11 cellular contexts compared by ENCODE assay signal in genomic region chr4:99054428-99054994, GRCh38. TPM values are rescaled to one million over a fixed set of nuclear protein-coding genes. Genes with fewer than 3 reads are reported as not detected.
DNase-seq lines count a peak whose midpoint lies in the region; ATAC-seq and TF ChIP-seq lines count a peak whose summit lies in the region.
"Had no signal": no experiment of that assay in that cellular context is flagged by ENCODE, and none has a peak within 500 bp of the region (broad histone marks: within the 10 kb centered on the region; RNA-seq: fewer than 3 reads in every experiment).

No MANE protein-coding gene starts in this region.

- H3K9ac ChIP-seq in neural progenitor cell: no peak overlapping the region

- H3K4me3 Mint-ChIP-seq in activated CD8-positive, alpha-beta memory T cell treated with anti-CD3 and anti-CD28 coated beads, Interleukin-2, amount 10 ng/mL, durations not matched to agents 7 days and 5 days: no peak overlapping the region
- H3K4me3 Mint-ChIP-seq in GM23338: no peak overlapping the region
- no peak overlapping the region for H3K4me3 Mint-ChIP-seq in neural progenitor cell

- no peaks in the 10 kb centered on the region for H3K27me3 Mint-ChIP-seq in activated CD8-positive, alpha-beta memory T cell treated with anti-CD3 and anti-CD28 coated beads, Interleukin-2, amount 10 ng/mL, durations not matched to agents 7 days and 5 days
- peaks cover under 1% of the 10 kb centered on the region for H3K27me3 Mint-ChIP-seq in GM23338 (ENCODE audit: insufficient read depth, low read depth, poor library complexity)
- H3K27me3 Mint-ChIP-seq in neural progenitor cell (ENCODE audit: insufficient read depth, low read depth): no peaks in the 10 kb centered on the region

- H3K9me3 Mint-ChIP-seq in activated CD8-positive, alpha-beta memory T cell treated with anti-CD3 and anti-CD28 coated beads, Interleukin-2, amount 10 ng/mL, durations not matched to agents 7 days and 5 days (ENCODE audit: low read depth): no peaks in the 10 kb centered on the region
- H3K9me3 Mint-ChIP-seq in GM23338 (0 out of 3 replicates have a peak, but pooled peaks cover 2% of the 10 kb centered on the region), neural progenitor cell (no peaks in the 10 kb centered on the region)

- intact Hi-C loops in sciatic nerve (cut with DNase I): loop anchor here (10.0 kb wide), 1 partner anchor 910 kb away; the partner anchor contains the start of gene STPG2

- H3K79me2 ChIP-seq in GM23338 (replicated peaks; ENCODE audit: insufficient read depth) (peaks cover 25% of the 10 kb centered on the region), neural progenitor cell (ENCODE audit: low read depth) (no peaks in the 10 kb centered on the region)

- no peaks in the 10 kb centered on the region for H3K9me3 ChIP-seq in neural progenitor cell (ENCODE audit: low read depth)
- H3K9me3 ChIP-seq in WERI-Rb-1 (ENCODE audit: severe bottlenecking): no peaks in the 10 kb centered on the region
- H3K9me3 ChIP-seq: esophagus squamous epithelium had no signal

- H3K36me3 ChIP-seq in GM23338 (ENCODE audit: insufficient read depth): peaks cover 38% of the 10 kb centered on the region
- peaks cover 15% of the 10 kb centered on the region for H3K36me3 ChIP-seq in neural progenitor cell
- peaks cover 67% of the 10 kb centered on the region for H3K36me3 ChIP-seq in WERI-Rb-1

- peak; percentile 32 for ATAC-seq in activated CD8-positive, alpha-beta memory T cell treated with anti-CD3 and anti-CD28 coated beads, Interleukin-2, amount 10 ng/mL, durations not matched to agents 7 days and 5 days
- ATAC-seq in GM23338: no peak
- ATAC-seq in HG03457 (IDR thresholded peaks at IDR 0.05; ENCODE audit: unreplicated experiment): peak; percentile 52
- no peak for ATAC-seq in sciatic nerve

- H4K20me1 ChIP-seq in GM23338 (replicated peaks; ENCODE audit: insufficient read depth): peaks cover 28% of the 10 kb centered on the region; the same call in 1 of the 2 replicates
- H4K20me1 ChIP-seq in neural progenitor cell (ENCODE audit: low read depth): no peaks in the 10 kb centered on the region

- TF ChIP-seq CTCF in GM23338 (conservative IDR thresholded peaks at IDR 0.05; ENCODE audit: low read depth in 2 of 2): no peak
- no peak for TF ChIP-seq CTCF in neural progenitor cell (IDR thresholded peaks at IDR 0.05)
- no peak for TF ChIP-seq CTCF in WERI-Rb-1 (IDR thresholded peaks at IDR 0.05; ENCODE audit: low read depth, low read length)

- H3K27ac ChIP-seq in GM23338 (ENCODE audit: low read depth) (peak overlapping the region; percentile 68), neural progenitor cell (peak overlapping the region; percentile 84), WERI-Rb-1 (no peak overlapping the region)
- H3K27ac ChIP-seq: esophagus squamous epithelium had no signal

- H3F3A ChIP-seq in GM23338 (replicated peaks; ENCODE audit: low read depth) (no peaks in the 10 kb centered on the region), neural progenitor cell (ENCODE audit: low read depth) (peaks cover 18% of the 10 kb centered on the region)

- H3K27me3 ChIP-seq in GM23338 (ENCODE audit: insufficient read depth) (no peaks in the 10 kb centered on the region), neural progenitor cell (no peaks in the 10 kb centered on the region), WERI-Rb-1 (ENCODE audit: insufficient read depth, low read depth, severe bottlenecking) (no peaks in the 10 kb centered on the region)
- H3K27me3 ChIP-seq: esophagus squamous epithelium had no signal

- H2AFZ ChIP-seq in GM23338: no peak overlapping the region
- H2AFZ ChIP-seq in neural progenitor cell (replicated peaks): no peak overlapping the region

- H3K4me2 ChIP-seq in GM23338 (no peak overlapping the region), neural progenitor cell (peak overlapping the region; percentile 42)

- H3K36me3 Mint-ChIP-seq in activated CD8-positive, alpha-beta memory T cell treated with anti-CD3 and anti-CD28 coated beads, Interleukin-2, amount 10 ng/mL, durations not matched to agents 7 days and 5 days: peaks cover 42% of the 10 kb centered on the region
- peaks cover 68% of the 10 kb centered on the region for H3K36me3 Mint-ChIP-seq in GM23338 (ENCODE audit: low read depth)
- H3K36me3 Mint-ChIP-seq in neural progenitor cell: peaks cover 52% of the 10 kb centered on the region

- H3K4me1 Mint-ChIP-seq in activated CD8-positive, alpha-beta memory T cell treated with anti-CD3 and anti-CD28 coated beads, Interleukin-2, amount 10 ng/mL, durations not matched to agents 7 days and 5 days: peaks cover 43% of the 10 kb centered on the region
- H3K4me1 Mint-ChIP-seq in GM23338 (peaks cover 6% of the 10 kb centered on the region), neural progenitor cell (peaks cover 6% of the 10 kb centered on the region)

- H3K27ac Mint-ChIP-seq in activated CD8-positive, alpha-beta memory T cell treated with anti-CD3 and anti-CD28 coated beads, Interleukin-2, amount 10 ng/mL, durations not matched to agents 7 days and 5 days: peak overlapping the region; percentile 77
- H3K27ac Mint-ChIP-seq in GM23338: peak overlapping the region; percentile 41; the same call in 1 of the 2 replicates
- no peak overlapping the region for H3K27ac Mint-ChIP-seq in neural progenitor cell

- no peak for DNase-seq in activated CD8-positive, alpha-beta memory T cell treated with anti-CD3 and anti-CD28 coated beads, Interleukin-2, amount 10 ng/mL, durations not matched to agents 7 days and 5 days
- DNase-seq in activated CD8-positive, alpha-beta memory T cell treated with anti-CD3 and anti-CD28 coated beads for 24 hours: no peak
- DNase-seq in GM23338 (ENCODE audit: low spot score) (no peak), neural progenitor cell (ENCODE audit: low spot score) (no peak), sciatic nerve (ENCODE audit: low spot score) (no peak), ecto neural progenitor cell (ENCODE audit: low spot score) (no peak), WERI-Rb-1 (no peak)
- DNase-seq: activated CD4-positive, alpha-beta T cell treated with anti-CD3 and anti-CD28 coated beads for 1 hour; esophagus squamous epithelium; kidney had no signal

- H3K4me3 ChIP-seq in GM23338: no peak overlapping the region
- no peak overlapping the region for H3K4me3 ChIP-seq in neural progenitor cell
- no peak overlapping the region for H3K4me3 ChIP-seq in WERI-Rb-1 (ENCODE audit: low read depth, low read length)
- H3K4me3 ChIP-seq: esophagus squamous epithelium had no signal

- H3K9me2 ChIP-seq in GM23338 (ENCODE audit: insufficient read depth): no peaks in the 10 kb centered on the region

- CTCF ChIA-PET in activated CD8-positive, alpha-beta memory T cell treated with anti-CD3 and anti-CD28 coated beads, Interleukin-2, amount 10 ng/mL, durations not matched to agents 7 days and 5 days (lab: Charles Lee): interaction anchor here (0.6 to 6.8 kb wide), 3 partner anchors 29 to 59 kb away, joined by 3 to 151 read pairs (median 3); partner anchors contain the start of gene METAP1

- H3K4me1 ChIP-seq in GM23338 (ENCODE audit: insufficient read depth): peaks cover 3% of the 10 kb centered on the region; the same call in 1 of the 2 replicates
- H3K4me1 ChIP-seq in neural progenitor cell: peaks cover 9% of the 10 kb centered on the region

TF ChIP-seq in GM23338, 12 proteins besides CTCF, POLR2A, EP300 and RAD21 (continues in another document):
- no peak for TF ChIP-seq NANOG (IDR thresholded peaks at IDR 0.05; ENCODE audit: borderline replicate concordance)
- TF ChIP-seq CREB1 (CRISPR knock-in tag; IDR thresholded peaks at IDR 0.05; ENCODE audit: low read depth): no peak
- TF ChIP-seq REST (IDR thresholded peaks at IDR 0.05; ENCODE audit: unreplicated experiment): no peak

RNA-seq across cellular contexts. Expression of gene ADH5, which starts 34.1 kb away (rescaled TPM):
- total RNA-seq in activated CD8-positive, alpha-beta memory T cell treated with anti-CD3 and anti-CD28 coated beads, Interleukin-2, amount 10 ng/mL, durations not matched to agents 7 days and 5 days: 10 to 100 TPM; 97.4 to 97.8 TPM
- total RNA-seq in GM23338 (2014; rRNA removed; shearing (Covaris generic)): 224 and 227 TPM in 2 replicates
- 243 and 250 TPM in 2 replicates for polyA plus RNA-seq in GM23338 (2016; fragmentation: Nextera tagmentation; extraction: Ambion mirVana)
- total RNA-seq in neural progenitor cell (ENCODE audit: low replicate concordance) (287 and 473 TPM in 2 replicates), sciatic nerve (126 TPM)

RNA-seq across cellular contexts. Expression of gene METAP1, which starts 59.0 kb away (rescaled TPM):
- 10 to 100 TPM; 43.7 to 48.4 TPM for total RNA-seq in activated CD8-positive, alpha-beta memory T cell treated with anti-CD3 and anti-CD28 coated beads, Interleukin-2, amount 10 ng/mL, durations not matched to agents 7 days and 5 days
- total RNA-seq in GM23338 (2014; rRNA removed; shearing (Covaris generic)): 94.5 and 122 TPM in 2 replicates
- 58.7 and 64.1 TPM in 2 replicates for polyA plus RNA-seq in GM23338 (2016; fragmentation: Nextera tagmentation; extraction: Ambion mirVana)
- total RNA-seq in neural progenitor cell (ENCODE audit: low replicate concordance) (92.4 and 155 TPM in 2 replicates), sciatic nerve (33.2 TPM)

Comparison
In these comparisons a context has a peak if more than half of its experiments do, and no peak if none do; other contexts are left out.
1. ATAC-seq: peak in activated CD8-positive, alpha-beta memory T cell treated with anti-CD3 and anti-CD28 coated beads, Interleukin-2, amount 10 ng/mL, durations not matched to agents 7 days and 5 days (single experiment) and HG03457 (single experiment); none in GM23338 (single experiment) and sciatic nerve (single experiment).